In genomic region chr2:224378087-224379085, GRCh38 we compare ENCODE assay signal across 19 cellular contexts. TPM values are rescaled to one million over a fixed set of nuclear protein-coding genes. Genes with fewer than 3 reads are reported as not detected.
DNase-seq lines count a peak whose midpoint lies in the region; ATAC-seq, FAIRE-seq and TF ChIP-seq lines count a peak whose summit lies in the region.
"Had no signal": no experiment of that assay in that cellular context is flagged by ENCODE, and none has a peak within 500 bp of the region (broad histone marks: within the 10 kb centered on the region; RNA-seq: fewer than 3 reads in every experiment).

No MANE protein-coding gene starts in this region.

- TF ChIP-seq CTCF in 22Rv1 (IDR thresholded peaks at IDR 0.05) (0 out of 2 replicates have a peak, but pooled peaks have one; percentile 20), GM12864 (IDR thresholded peaks at IDR 0.05; ENCODE audit: low read depth, low read length, missing control alignments) (peak; percentile 9), VCaP (conservative IDR thresholded peaks at IDR 0.05) (0 out of 2 replicates have a peak, but pooled peaks have one; percentile 16), fibroblast of the aortic adventitia (IDR thresholded peaks at IDR 0.05; ENCODE audit: insufficient read depth, low read length) (peak; percentile 35), kidney (IDR thresholded peaks at IDR 0.05; ENCODE audit: borderline replicate concordance, extremely low read depth, insufficient read depth) (no peak)

- DNase-seq in GM12864 (ENCODE audit: low read depth) (no peak), fibroblast of the aortic adventitia (ENCODE audit: low read depth) (no peak), kidney (no peak)
- DNase-seq: activated CD4-positive, alpha-beta T cell treated with anti-CD3 and anti-CD28 coated beads for 48 hours; activated T-cell treated with anti-CD3 and anti-CD28 coated beads, Interleukin-2, amount 50 U/mL, for 4 hours; dorsolateral prefrontal cortex; gastrocnemius medialis; H9; mesendoderm; NCI-H187; NCI-H524 treated with DMSO at 0.1 percent for 48 hours; pancreas; T-helper 17 cell had no signal

- H3K4me1 ChIP-seq in kidney (ENCODE audit: control insufficient read depth in 1 of 2, insufficient read depth in 1 of 2, low read depth in 1 of 2, low read length in 2 of 2): no peaks in the 10 kb centered on the region
- H3K4me1 ChIP-seq: pancreas had no signal

- ATAC-seq in HG02623 (IDR thresholded peaks at IDR 0.05; ENCODE audit: unreplicated experiment) (no peak), GM19351 (IDR thresholded peaks at IDR 0.05; ENCODE audit: unreplicated experiment) (no peak), GM19397 (IDR thresholded peaks at IDR 0.05; ENCODE audit: unreplicated experiment) (no peak)
- ATAC-seq: activated T-cell treated with anti-CD3 and anti-CD28 coated beads, Interleukin-2, amount 50 U/mL, for 4 hours; gastrocnemius medialis; pancreas; T-helper 17 cell had no signal

- intact Hi-C loops in kidney (cut with DNase I): no loop called here

- no peaks in the 10 kb centered on the region for H3K36me3 ChIP-seq in kidney (ENCODE audit: control insufficient read depth in 1 of 2, insufficient read depth in 2 of 2, low read length in 2 of 2)
- H3K36me3 ChIP-seq: gastrocnemius medialis, pancreas had no signal

- no peak for FAIRE-seq in kidney (lab: Jason Lieb, UNC)
- FAIRE-seq: pancreas, RCC 7860 had no signal

- H3K9me3 ChIP-seq in kidney (ENCODE audit: control insufficient read depth in 1 of 2, low read length in 2 of 2): no peaks in the 10 kb centered on the region
- H3K9me3 ChIP-seq: gastrocnemius medialis, pancreas had no signal

- H3K4me3 ChIP-seq in GM12864 (ENCODE audit: low read depth, low read length) (no peak overlapping the region), fibroblast of the aortic adventitia (ENCODE audit: low read depth, low read length) (no peak overlapping the region), kidney (ENCODE audit: low read length in 2 of 2) (no peak overlapping the region)
- H3K4me3 ChIP-seq: dorsolateral prefrontal cortex, gastrocnemius medialis, pancreas had no signal

- no peak overlapping the region for H3K9ac ChIP-seq in kidney (ENCODE audit: low read length in 2 of 2)

- H3K27ac ChIP-seq in 22Rv1: no peak overlapping the region
- H3K27ac ChIP-seq in VCaP: no peak overlapping the region
- H3K27ac ChIP-seq in kidney (ENCODE audit: low read depth in 2 of 2, low read length in 2 of 2): no peak overlapping the region
- H3K27ac ChIP-seq: dorsolateral prefrontal cortex, gastrocnemius medialis, pancreas had no signal

RNA-seq across cellular contexts. Expression of gene FAM124B, which starts 23.5 kb away (rescaled TPM):
- total RNA-seq in fibroblast of the aortic adventitia (ENCODE audit: low replicate concordance) (under 0.01 and 1.2 TPM in 2 replicates), kidney (2.0 TPM)
- polyA plus RNA-seq in kidney (ENCODE audit: insufficient read depth, low read depth, low replicate concordance): 0.90 TPM
